In the genomic region with DNA sequence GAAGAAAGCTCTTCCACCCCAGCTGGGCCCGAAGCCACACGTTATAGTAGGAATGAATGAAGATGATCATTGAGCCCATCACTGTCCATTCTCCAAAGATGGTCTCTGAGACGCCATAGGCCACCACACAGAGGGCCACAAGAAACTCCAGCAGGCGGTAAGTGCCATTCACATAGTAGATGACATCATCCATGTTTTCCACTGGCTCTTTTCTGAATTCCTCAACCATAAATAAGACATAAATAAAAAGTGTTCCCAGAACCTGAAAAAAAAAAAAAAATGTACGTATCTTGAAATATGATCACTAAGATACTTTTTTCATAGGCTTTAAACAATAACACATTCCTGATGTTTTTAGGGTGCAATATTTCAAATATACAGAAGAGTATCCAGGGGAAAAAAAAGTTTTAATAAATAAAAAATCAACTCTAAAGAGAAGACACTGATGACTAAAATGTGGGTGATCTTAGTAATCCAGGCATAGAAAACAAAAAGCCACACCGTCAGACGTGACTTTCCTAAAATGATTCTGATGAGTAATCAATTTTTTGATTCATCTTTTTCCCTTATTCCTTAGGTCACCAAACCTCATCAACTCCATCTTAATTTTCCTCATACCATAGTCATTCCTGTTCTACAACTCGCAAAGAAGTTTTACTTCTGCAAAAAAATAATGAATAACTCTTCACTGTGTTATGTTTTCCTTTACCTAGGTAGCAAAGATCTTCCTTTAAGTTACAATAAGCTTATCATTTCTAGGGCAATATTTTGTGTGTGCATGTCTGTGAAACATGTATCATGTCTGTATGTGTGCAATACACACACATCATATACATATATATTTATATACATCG, we compare ENCODE assay signal across 18 cellular contexts. TPM values are rescaled to one million over a fixed set of nuclear protein-coding genes. Genes with fewer than 3 reads are reported as not detected.
DNase-seq lines count a peak whose midpoint lies in the region; ATAC-seq, FAIRE-seq and TF ChIP-seq lines count a peak whose summit lies in the region.
"Had no signal": no experiment of that assay in that cellular context is flagged by ENCODE, and none has a peak within 500 bp of the region (broad histone marks: within the 10 kb centered on the region; RNA-seq: fewer than 3 reads in every experiment).

No MANE protein-coding gene starts in this region.

- 79% methylated on average over 9 of the region's 9 CpGs for WGBS in GM12878 (ENCODE audit: insufficient coverage, insufficient replicate concordance, low lambda C conversion rate, missing lambda C conversion rate)

- no peak overlapping the region for H3K4me2 ChIP-seq in GM12878 (ENCODE audit: control insufficient read depth, insufficient read depth)
- no peak overlapping the region for H3K4me2 ChIP-seq in osteoblast (ENCODE audit: insufficient read depth, low read length)

- no peaks in the 10 kb centered on the region for H3K79me2 ChIP-seq in GM12878 (ENCODE audit: control insufficient read depth, insufficient read depth, low read length)
- H3K79me2 ChIP-seq in osteoblast (ENCODE audit: insufficient read depth, low read length), result no peaks in the 10 kb centered on the region

- H2AFZ ChIP-seq in GM12878 (ENCODE audit: control insufficient read depth, low read depth, low read length) (no peak overlapping the region), osteoblast (ENCODE audit: low read length) (no peak overlapping the region)

- RAD21 ChIA-PET in GM12878 (lab: Charles Lee; ENCODE audit: unreplicated experiment), result interaction anchor here (0.7 to 1.2 kb wide), 2 partner anchors 43 to 605 kb away, joined by 3 read pairs; no protein-coding TSS in a partner anchor

- no peak overlapping the region for H3K4me3 ChIP-seq in GM12878
- no peak overlapping the region for H3K4me3 ChIP-seq in osteoblast (ENCODE audit: insufficient read depth, low read length)

- CTCF ChIA-PET in GM12878 (lab: Yijun Ruan, JAX), result interaction anchor here (0.6 to 3.1 kb wide), 3 partner anchors 155 to 826 kb away, joined by 3 to 30 read pairs (median 4); no protein-coding TSS in a partner anchor

- SMC1A ChIA-PET in GM12878 (lab: Charles Lee; ENCODE audit: uncharacterized antibody, unreplicated experiment), result interaction anchor here (1.2 kb wide), 1 partner anchor 52 kb away, joined by 3 read pairs; no protein-coding TSS in a partner anchor

- H3K27me3 ChIP-seq in GM12878 (replicated peaks in 1 of 2; ENCODE audit: control insufficient read depth in 2 of 2, insufficient read depth in 2 of 2, low read length in 1 of 2), result no peaks in the 10 kb centered on the region
- H3K27me3 ChIP-seq in osteoblast (ENCODE audit: insufficient read depth, low read length), result no peaks in the 10 kb centered on the region

- no TSS peak for BruUV-seq in GM12878 (replicated peaks; lab: Mats Ljungman, UMichigan)

- H3K36me3 Mint-ChIP-seq in activated T-cell treated with anti-CD3 and anti-CD28 coated beads, Interleukin-2, amount 50 U/mL, for 72 hours (ENCODE audit: insufficient read depth in 2 of 2), result peaks cover 4 to 23% of the 10 kb centered on the region in 2 donors

- H3K9ac ChIP-seq in GM12878 (ENCODE audit: control insufficient read depth, insufficient read depth, low read length), result no peak overlapping the region

- no peak for TF ChIP-seq CTCF in GM12878 (IDR thresholded peaks at IDR 0.05 in 2 of 3, conservative IDR thresholded peaks at IDR 0.05 in 1 of 3; ENCODE audit: control insufficient read depth in 2 of 3, extremely low read depth in 1 of 3, insufficient read depth in 1 of 3, low read depth in 3 of 3, low read length in 3 of 3)
- TF ChIP-seq CTCF in osteoblast (IDR thresholded peaks at IDR 0.05; ENCODE audit: extremely low read depth, low read depth, low read length), result no peak

- intact Hi-C loops in GM12878 (cut with micrococcal nuclease; ENCODE audit: unreplicated experiment), result no loop called here

- H3K9me3 ChIP-seq in GM12878 (replicated peaks; ENCODE audit: control insufficient read depth, insufficient read depth, low read length), result no peaks in the 10 kb centered on the region
- no peaks in the 10 kb centered on the region for H3K9me3 ChIP-seq in osteoblast (ENCODE audit: low read depth, low read length)

- TF ChIP-seq RAD21 in GM12878 (IDR thresholded peaks at IDR 0.05; ENCODE audit: insufficient read depth, low read depth, low read length), result no peak

- POLR2A ChIA-PET in GM12878 (lab: Charles Lee), result no interaction called here

- TF ChIP-seq POLR2A in GM12878 (IDR thresholded peaks at IDR 0.05; ENCODE audit: low read depth, low read length), result no peak

- no peak overlapping the region for H3K27ac ChIP-seq in GM12878 (ENCODE audit: control insufficient read depth, insufficient read depth)
- peak overlapping the region; percentile 29 for H3K27ac ChIP-seq in osteoblast (ENCODE audit: low read depth, low read length)

- peaks cover 3 to 33% of the 10 kb centered on the region in 2 experiments; a peak in 3 of 4 replicates for H3K36me3 ChIP-seq in GM12878 (ENCODE audit: control insufficient read depth in 2 of 2, insufficient read depth in 2 of 2, low read length in 1 of 2)
- H3K36me3 ChIP-seq in osteoblast (ENCODE audit: insufficient read depth, low read length), result peaks cover 26% of the 10 kb centered on the region

- no peak for FAIRE-seq in GM12878 (lab: Jason Lieb, UNC)
- FAIRE-seq: H54, urothelium cell line had no signal

- peaks cover under 1% of the 10 kb centered on the region; the same call in 1 of the 2 replicates for H3K4me1 ChIP-seq in GM12878 (ENCODE audit: control insufficient read depth, insufficient read depth, low read length)
- H3K4me1 ChIP-seq in osteoblast (ENCODE audit: insufficient read depth, low read length), result peaks cover 14% of the 10 kb centered on the region

- no peak for DNase-seq in activated T-cell treated with anti-CD3 and anti-CD28 coated beads, Interleukin-2, amount 50 U/mL, for 72 hours
- no peak for DNase-seq in activated T-cell treated with anti-CD3 and anti-CD28 coated beads, Interleukin-2, amount 50 U/mL, for 1 hour
- DNase-seq in HCEC 1CT (peak; percentile 44), GM12878 (ENCODE audit: low read depth, low spot score) (no peak), osteoblast (ENCODE audit: insufficient read length, low spot score, missing footprints) (peak; percentile 53), GM03348 (ENCODE audit: low spot score) (no peak), amniotic stem cell (lab: John Stamatoyannopoulos, UW) (no peak)
- DNase-seq: caudate nucleus; DND-41; islet precursor cell; natural killer cell; NCI-H187 treated with DMSO at 0.1 percent for 48 hours; NCI-H446; Right ventricle myocardium superior; stimulated activated CD4-positive, alpha-beta T cell treated with anti-CD3 and anti-CD28 coated beads, Interleukin-2, amount 100 ng/mL, for 24 hours had no signal

- H3K4me3 Mint-ChIP-seq in activated T-cell treated with anti-CD3 and anti-CD28 coated beads, Interleukin-2, amount 50 U/mL, for 72 hours, result peak overlapping the region in 1 of 2 donors; percentile 51
- H3K4me3 Mint-ChIP-seq: natural killer cell had no signal

- no peaks in the 10 kb centered on the region for H4K20me1 ChIP-seq in GM12878 (ENCODE audit: control insufficient read depth, insufficient read depth)
- peaks cover 6% of the 10 kb centered on the region for H4K20me1 ChIP-seq in osteoblast (ENCODE audit: insufficient read depth, low read length)

- no peak for TF ChIP-seq EP300 in GM12878 (IDR thresholded peaks at IDR 0.05; ENCODE audit: borderline replicate concordance in 1 of 2, control insufficient read depth in 1 of 2, low read depth in 2 of 2, low read length in 2 of 2)

- peak overlapping the region; percentile 89 for H3K27ac Mint-ChIP-seq in activated T-cell treated with anti-CD3 and anti-CD28 coated beads, Interleukin-2, amount 50 U/mL, for 72 hours
- H3K27ac Mint-ChIP-seq: natural killer cell had no signal

- in situ Hi-C loops in GM12878 (cut with MboI), result no loop called here

- peaks cover 66% of the 10 kb centered on the region for H3K4me1 Mint-ChIP-seq in activated T-cell treated with anti-CD3 and anti-CD28 coated beads, Interleukin-2, amount 50 U/mL, for 72 hours (ENCODE audit: low read depth)

- no peaks in the 10 kb centered on the region for H3K27me3 Mint-ChIP-seq in activated T-cell treated with anti-CD3 and anti-CD28 coated beads, Interleukin-2, amount 50 U/mL, for 72 hours (ENCODE audit: low read depth)

- H3K9me3 Mint-ChIP-seq in activated T-cell treated with anti-CD3 and anti-CD28 coated beads, Interleukin-2, amount 50 U/mL, for 72 hours, result no peaks in the 10 kb centered on the region
- H3K9me3 Mint-ChIP-seq: natural killer cell had no signal

- peak; percentile 39 to 43 for ATAC-seq in activated T-cell treated with anti-CD3 and anti-CD28 coated beads, Interleukin-2, amount 50 U/mL, for 72 hours (replicated peaks in 1 of 2)
- ATAC-seq in GM12878, result no peak
- ATAC-seq in HG02588 (IDR thresholded peaks at IDR 0.05; ENCODE audit: unreplicated experiment), result no peak
- ATAC-seq: natural killer cell had no signal

TF ChIP-seq in GM12878, 131 proteins besides CTCF, POLR2A, EP300 and RAD21 (continues in another document):
- TF ChIP-seq STAT1 (conservative IDR thresholded peaks at IDR 0.05) (no peak), NFYA (IDR thresholded peaks at IDR 0.05; ENCODE audit: borderline replicate concordance, low read depth, low read length) (no peak), RCOR1 (conservative IDR thresholded peaks at IDR 0.05; ENCODE audit: low read depth, low read length) (no peak), ATF7 (IDR thresholded peaks at IDR 0.05; ENCODE audit: low read depth) (0 out of 2 replicates have a peak, but pooled peaks have one; percentile 12), GABPA (IDR thresholded peaks at IDR 0.05; ENCODE audit: low read depth) (no peak)

RNA-seq across cellular contexts. Expression of a gene that starts 47.8 kb away (rescaled TPM):
- 100 to 1,000 TPM in 1 of 2 donors, 10 to 100 TPM in 1; 88.7 to 116 TPM for total RNA-seq in activated T-cell treated with anti-CD3 and anti-CD28 coated beads, Interleukin-2, amount 50 U/mL, for 72 hours
- total RNA-seq in GM12878 (2013; cell fraction: nucleolus; rRNA removed), result 94.8 and 97.9 TPM in 2 replicates
- total RNA-seq in GM12878 (2014; rRNA removed) (46.6 and 54.6 TPM in 2 replicates), GM12878 (2014; rRNA removed; fragmentation: Illumina TruSeq; extraction: Trizol) (29.7 and 29.9 TPM in 2 replicates), GM12878 (2021) (49.2 and 50.9 TPM in 2 replicates), osteoblast (37.7 and 38.4 TPM in 2 replicates)
- 16.6 TPM for polyA plus RNA-seq in GM12878 (2011; ENCODE audit: low read depth)
- polyA plus RNA-seq in GM12878 (2011; rRNA removed) (56.1 and 64.4 TPM in 2 replicates), GM12878 (2014; fragmentation: Illumina TruSeq; extraction: Trizol) (58.1 and 75.0 TPM in 2 replicates), GM12878 (2014; fragmentation: Nextera tagmentation; extraction: Ambion mirVana) (10 to 100 TPM; 18.6 to 25.2 TPM), GM12878 (2014; rRNA removed) (46.4 and 51.0 TPM in 2 replicates), GM12878 (2016; fragmentation: Nextera tagmentation; extraction: Ambion mirVana) (10 to 100 TPM in 1 of 2 experiments, 1 to 10 TPM in 1; 9.7 to 11.5 TPM)
- 22.2 and 34.5 TPM in 2 replicates for polyA plus RNA-seq in GM12878 (2011; cell fraction: cytosol; rRNA removed)
- polyA plus RNA-seq in GM12878 (2011; cell fraction: nucleus; rRNA removed), result 47.3 and 49.5 TPM in 2 replicates
- polyA plus RNA-seq in GM12878 (2012), result 20.8 and 36.3 TPM in 2 replicates
- polyA minus RNA-seq in GM12878 (2011; rRNA and poly(A)+ RNA removed), result 47.9 and 53.5 TPM in 2 replicates
- polyA minus RNA-seq in GM12878 (2011; cell fraction: cytosol; rRNA and poly(A)+ RNA removed), result 17.3 and 17.9 TPM in 2 replicates
- 24.9 and 30.2 TPM in 2 replicates for polyA minus RNA-seq in GM12878 (2011; cell fraction: nucleus; rRNA and poly(A)+ RNA removed)

Comparison
In these comparisons a context has a peak if more than half of its experiments do, and no peak if none do; other contexts are left out.
1. ATAC-seq: peak in activated T-cell treated with anti-CD3 and anti-CD28 coated beads, Interleukin-2, amount 50 U/mL, for 72 hours (2 of 2); none in GM12878 (single experiment) and HG02588 (single experiment).
2. DNase-seq: peak in HCEC 1CT (single experiment) and osteoblast (single experiment); none in activated T-cell treated with anti-CD3 and anti-CD28 coated beads, Interleukin-2, amount 50 U/mL, for 72 hours (0 of 2), activated T-cell treated with anti-CD3 and anti-CD28 coated beads, Interleukin-2, amount 50 U/mL, for 1 hour (single experiment), GM12878 (single experiment), GM03348 (single experiment) and amniotic stem cell (single experiment).